Comparison of ENCODE assay signal across 1 cellular context in the genomic region with DNA sequence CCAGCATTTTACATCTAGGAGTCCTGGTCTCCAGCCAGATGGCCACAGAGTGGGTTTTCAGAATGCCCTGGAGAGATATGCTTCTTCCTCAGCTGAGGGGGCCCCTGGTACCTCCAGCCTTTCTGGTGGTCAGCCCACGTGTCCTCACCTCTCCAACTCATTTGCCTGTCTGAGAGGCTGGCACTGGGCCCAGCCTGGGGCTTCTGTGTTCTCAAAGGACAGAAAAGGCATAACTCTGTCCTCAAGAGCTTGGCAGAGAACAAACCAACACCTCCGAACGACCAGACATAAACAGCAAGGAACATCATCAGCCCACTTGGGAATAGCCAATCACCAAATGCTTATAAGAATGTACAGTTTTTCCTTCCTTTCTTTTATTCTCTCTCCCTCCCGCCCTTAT.
TF ChIP-seq lines count a peak whose summit lies in the region.

No MANE protein-coding gene starts in this region.

TF ChIP-seq in endothelial cell of umbilical vein, 7 proteins besides CTCF, POLR2A, EP300 and RAD21:
- TF ChIP-seq MYC (IDR thresholded peaks at IDR 0.05; ENCODE audit: low read depth, low read length) (no peak), JUN (IDR thresholded peaks at IDR 0.05; ENCODE audit: borderline replicate concordance, insufficient read depth, insufficient read length, low read depth) (no peak), FOS (IDR thresholded peaks at IDR 0.05; ENCODE audit: borderline replicate concordance, insufficient read depth, low read length) (no peak), MAX (IDR thresholded peaks at IDR 0.05; ENCODE audit: insufficient read depth, insufficient read length) (no peak), GATA2 (IDR thresholded peaks at IDR 0.05; ENCODE audit: insufficient read depth, insufficient read length, low read depth, low read length) (no peak), EZH2 (IDR thresholded peaks at IDR 0.05; ENCODE audit: borderline replicate concordance, low read depth, low read length, severe bottlenecking) (no peak), POLR2AphosphoS5 (IDR thresholded peaks at IDR 0.05; ENCODE audit: insufficient read depth, low read depth, low read length) (no peak)
